Comparison of ENCODE assay signal across 15 cellular contexts in the genomic region with DNA sequence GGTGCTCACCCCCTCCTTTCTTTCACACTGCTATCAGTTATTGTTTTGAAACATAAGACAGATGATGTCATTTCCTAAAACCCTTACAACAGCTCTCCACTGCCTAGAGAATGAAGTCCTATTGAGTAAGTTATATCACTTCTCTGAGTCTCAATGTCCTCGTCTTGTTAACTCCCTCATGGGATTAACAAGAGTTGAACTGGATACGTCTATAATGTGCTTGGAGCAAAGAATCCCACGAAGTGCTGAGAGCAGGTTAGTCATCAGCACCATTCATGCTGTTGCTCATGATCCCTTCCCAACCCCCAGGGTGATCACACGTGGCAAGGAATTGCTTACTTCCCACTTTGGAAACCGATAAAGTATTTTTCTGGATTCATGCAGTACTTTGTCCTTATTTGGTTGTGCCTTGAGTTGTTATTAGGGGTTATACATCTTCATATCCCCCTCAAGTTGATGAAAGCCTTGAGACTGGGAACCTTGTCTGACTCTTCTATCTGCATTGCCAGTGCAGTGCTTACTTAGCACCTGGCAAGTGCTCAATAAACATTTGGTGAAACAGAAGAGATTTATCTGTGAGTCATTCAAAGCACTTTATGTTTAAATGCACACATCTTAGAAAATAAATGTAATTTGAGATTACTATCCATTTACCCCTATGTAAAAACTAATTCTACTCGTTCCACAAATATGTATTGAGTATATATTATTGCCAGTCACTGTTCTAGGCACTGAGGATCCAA.
A peak's percentile ranks its signal among the peaks of the same experiment; 100 is the strongest.
DNase-seq lines count a peak whose midpoint lies in the region; ATAC-seq, FAIRE-seq and TF ChIP-seq lines count a peak whose summit lies in the region.
"Had no signal": no experiment of that assay in that cellular context is flagged by ENCODE, and none has a peak within 500 bp of the region (broad histone marks: within the 10 kb centered on the region; RNA-seq: fewer than 3 reads in every experiment).

No MANE protein-coding gene starts in this region.

- no peaks in the 10 kb centered on the region for H3K27me3 ChIP-seq in MG63
- no peaks in the 10 kb centered on the region for H3K27me3 ChIP-seq in astrocyte (ENCODE audit: insufficient read depth, low read length)
- no peaks in the 10 kb centered on the region for H3K27me3 ChIP-seq in mesenchymal stem cell (ENCODE audit: control insufficient read depth in 1 of 2, insufficient read depth in 1 of 2, low read length in 2 of 2)
- no peaks in the 10 kb centered on the region for H3K27me3 ChIP-seq in neuronal stem cell (ENCODE audit: control insufficient read depth in 3 of 3, insufficient read depth in 3 of 3, low read depth in 1 of 3, low read length in 3 of 3)
- H3K27me3 ChIP-seq: SJSA1 had no signal

- peak overlapping the region; percentile 14 for H3K27ac Mint-ChIP-seq in astrocyte (ENCODE audit: unreplicated experiment)
- no peak overlapping the region for H3K27ac Mint-ChIP-seq in CD14-positive monocyte
- H3K27ac Mint-ChIP-seq: activated naive CD4-positive, alpha-beta T cell treated with anti-CD3 and anti-CD28 coated beads, Interleukin-2, amount 10 ng/mL, durations not matched to agents 7 days and 5 days; naive thymus-derived CD8-positive, alpha-beta T cell; stimulated activated memory B cell treated with anti-CD40 and anti-IgM and Interleukin-4, amounts not matched to agents 10 μg/mL and 1 μg/mL and 100 μg/mL, for 72 hours had no signal

- H2AK5ac ChIP-seq in mesenchymal stem cell (ENCODE audit: low read length, severe bottlenecking) (no peak overlapping the region), neuronal stem cell (ENCODE audit: low read depth, low read length) (no peak overlapping the region)

- H3K36me3 ChIP-seq in MG63 (no peaks in the 10 kb centered on the region), astrocyte (ENCODE audit: insufficient read depth, low read length) (no peaks in the 10 kb centered on the region), mesenchymal stem cell (ENCODE audit: control insufficient read depth in 1 of 2, insufficient read depth in 2 of 2, low read depth in 1 of 2, low read length in 2 of 2) (no peaks in the 10 kb centered on the region), neuronal stem cell (replicated peaks in 1 of 2; ENCODE audit: control insufficient read depth in 2 of 2, insufficient read depth in 2 of 2, low read length in 2 of 2) (no peaks in the 10 kb centered on the region)
- H3K36me3 ChIP-seq: SJSA1 had no signal

- H3K79me1 ChIP-seq in mesenchymal stem cell (replicated peaks; ENCODE audit: low read length, poor library complexity, severe bottlenecking) (no peaks in the 10 kb centered on the region), neuronal stem cell (ENCODE audit: low read depth, low read length) (no peaks in the 10 kb centered on the region)

- H3K18ac ChIP-seq in mesenchymal stem cell (ENCODE audit: low read depth in 1 of 2, low read length in 2 of 2) (no peak overlapping the region), neuronal stem cell (ENCODE audit: low read length) (no peak overlapping the region)

- H3K27me3 Mint-ChIP-seq in astrocyte (ENCODE audit: low read depth, unreplicated experiment) (no peaks in the 10 kb centered on the region), CD14-positive monocyte (ENCODE audit: low read depth in 3 of 3) (no peaks in the 10 kb centered on the region)
- H3K27me3 Mint-ChIP-seq: activated naive CD4-positive, alpha-beta T cell treated with anti-CD3 and anti-CD28 coated beads, Interleukin-2, amount 10 ng/mL, durations not matched to agents 7 days and 5 days; naive thymus-derived CD8-positive, alpha-beta T cell; stimulated activated memory B cell treated with anti-CD40 and anti-IgM and Interleukin-4, amounts not matched to agents 10 μg/mL and 1 μg/mL and 100 μg/mL, for 72 hours had no signal

- H3K36me3 Mint-ChIP-seq in astrocyte (ENCODE audit: low read depth, unreplicated experiment) (no peaks in the 10 kb centered on the region), CD14-positive monocyte (no peaks in the 10 kb centered on the region)
- H3K36me3 Mint-ChIP-seq: activated naive CD4-positive, alpha-beta T cell treated with anti-CD3 and anti-CD28 coated beads, Interleukin-2, amount 10 ng/mL, durations not matched to agents 7 days and 5 days; naive thymus-derived CD8-positive, alpha-beta T cell; stimulated activated memory B cell treated with anti-CD40 and anti-IgM and Interleukin-4, amounts not matched to agents 10 μg/mL and 1 μg/mL and 100 μg/mL, for 72 hours had no signal

- H2BK12ac ChIP-seq in mesenchymal stem cell (ENCODE audit: low read length in 2 of 2) (no peak overlapping the region), neuronal stem cell (ENCODE audit: low read length) (no peak overlapping the region)

- peak overlapping the region; percentile 29 for H2AFZ ChIP-seq in astrocyte (ENCODE audit: low read depth, low read length)
- H2AFZ ChIP-seq in mesenchymal stem cell (ENCODE audit: low read depth, low read length): no peak overlapping the region
- no peak overlapping the region for H2AFZ ChIP-seq in neuronal stem cell (ENCODE audit: low read length)

- DNase-seq in EL (peak; percentile 89), MG63 (peak; percentile 81), astrocyte (ENCODE audit: low read depth) (peak; percentile 96), mesenchymal stem cell (peak; percentile 87), neuronal stem cell (ENCODE audit: low spot score) (no peak), frontal cortex (ENCODE audit: low spot score in 2 of 2) (no peak), CD14-positive monocyte (ENCODE audit: low spot score) (no peak)
- DNase-seq: activated CD4-positive, alpha-beta T cell treated with anti-CD3 and anti-CD28 coated beads, Interleukin-2, amount 50 U/mL, for 4 hours; activated naive CD4-positive, alpha-beta T cell treated with anti-CD3 and anti-CD28 coated beads, Interleukin-2, amount 10 ng/mL, durations not matched to agents 7 days and 5 days; effector CD8-positive, alpha-beta T cell; naive thymus-derived CD8-positive, alpha-beta T cell; NCI-H146 had no signal

- H2BK15ac ChIP-seq in mesenchymal stem cell (ENCODE audit: low read depth, poor library complexity, severe bottlenecking) (no peak overlapping the region), neuronal stem cell (ENCODE audit: low read length) (no peak overlapping the region)

- TF ChIP-seq CTCF in astrocyte (IDR thresholded peaks at IDR 0.05; ENCODE audit: insufficient read depth, low read depth, low read length) (no peak), CD14-positive monocyte (IDR thresholded peaks at IDR 0.05) (no peak)

- H3K4me3 Mint-ChIP-seq in astrocyte (ENCODE audit: unreplicated experiment) (no peak overlapping the region), CD14-positive monocyte (no peak overlapping the region)
- H3K4me3 Mint-ChIP-seq: activated naive CD4-positive, alpha-beta T cell treated with anti-CD3 and anti-CD28 coated beads, Interleukin-2, amount 10 ng/mL, durations not matched to agents 7 days and 5 days; naive thymus-derived CD8-positive, alpha-beta T cell; stimulated activated memory B cell treated with anti-CD40 and anti-IgM and Interleukin-4, amounts not matched to agents 10 μg/mL and 1 μg/mL and 100 μg/mL, for 72 hours had no signal

- WGBS in mesenchymal stem cell: 42% methylated on average over 5 of the region's 6 CpGs
- WGBS in neuronal stem cell (ENCODE audit: extremely low coverage in 2 of 2, insufficient read length in 2 of 2, insufficient replicate concordance in 1 of 2), 2 donors: no CpG with 5 or more reads among the region's 6 CpGs

- H3K4me1 ChIP-seq in astrocyte (ENCODE audit: insufficient read depth, low read length) (peaks cover 8% of the 10 kb centered on the region), mesenchymal stem cell (ENCODE audit: control insufficient read depth, insufficient read depth, low read depth, low read length) (peaks cover 2% of the 10 kb centered on the region), neuronal stem cell (ENCODE audit: control insufficient read depth in 2 of 2, insufficient read depth in 1 of 2, low read depth in 1 of 2, low read length in 2 of 2) (peaks cover 5 to 16% of the 10 kb centered on the region in 2 donors)
- H3K4me1 ChIP-seq: SJSA1 had no signal

- H4K91ac ChIP-seq in mesenchymal stem cell (ENCODE audit: low read length) (no peak overlapping the region), neuronal stem cell (ENCODE audit: low read depth, low read length, poor library complexity) (no peak overlapping the region)

- H3K4me1 Mint-ChIP-seq in astrocyte (ENCODE audit: low read depth, unreplicated experiment) (peaks cover 11% of the 10 kb centered on the region), CD14-positive monocyte (no peaks in the 10 kb centered on the region)
- H3K4me1 Mint-ChIP-seq: activated naive CD4-positive, alpha-beta T cell treated with anti-CD3 and anti-CD28 coated beads, Interleukin-2, amount 10 ng/mL, durations not matched to agents 7 days and 5 days; naive thymus-derived CD8-positive, alpha-beta T cell; stimulated activated memory B cell treated with anti-CD40 and anti-IgM and Interleukin-4, amounts not matched to agents 10 μg/mL and 1 μg/mL and 100 μg/mL, for 72 hours had no signal

- H3K4ac ChIP-seq in mesenchymal stem cell (ENCODE audit: low read depth in 1 of 2, low read length in 2 of 2): no peak overlapping the region
- H3K4ac ChIP-seq in neuronal stem cell (ENCODE audit: low read length): no peak overlapping the region

- H3K4me3 ChIP-seq in MG63 (no peak overlapping the region), astrocyte (ENCODE audit: insufficient read depth, low read depth, low read length) (no peak overlapping the region), mesenchymal stem cell (ENCODE audit: insufficient read depth in 1 of 2, low read depth in 1 of 2, low read length in 2 of 2) (no peak overlapping the region), neuronal stem cell (ENCODE audit: low read length in 2 of 2) (no peak overlapping the region)
- H3K4me3 ChIP-seq: SJSA1 had no signal

- H4K8ac ChIP-seq in mesenchymal stem cell (ENCODE audit: low read length) (no peak overlapping the region), neuronal stem cell (ENCODE audit: low read depth, low read length) (no peak overlapping the region)

- H3K9ac ChIP-seq in astrocyte (ENCODE audit: low read length) (peak overlapping the region; percentile 17), mesenchymal stem cell (ENCODE audit: low read length) (peak overlapping the region; percentile 49), neuronal stem cell (ENCODE audit: low read depth, low read length, poor library complexity) (no peak overlapping the region)

- peaks cover 9% of the 10 kb centered on the region for H3K9me3 ChIP-seq in MG63
- H3K9me3 ChIP-seq in astrocyte (ENCODE audit: insufficient read depth, low read depth, low read length): no peaks in the 10 kb centered on the region
- no peaks in the 10 kb centered on the region for H3K9me3 ChIP-seq in mesenchymal stem cell (ENCODE audit: control insufficient read depth, low read length)
- H3K9me3 ChIP-seq in neuronal stem cell (replicated peaks in 1 of 2; ENCODE audit: control insufficient read depth in 2 of 2, insufficient read depth in 1 of 2, low read depth in 1 of 2, low read length in 2 of 2): no peaks in the 10 kb centered on the region
- H3K9me3 ChIP-seq: SJSA1 had no signal

- peaks cover 7% of the 10 kb centered on the region for H3K9me3 Mint-ChIP-seq in astrocyte (ENCODE audit: unreplicated experiment)
- peaks cover 0 to 8% (median 4%) of the 10 kb centered on the region in 7 donors for H3K9me3 Mint-ChIP-seq in CD14-positive monocyte
- H3K9me3 Mint-ChIP-seq: activated naive CD4-positive, alpha-beta T cell treated with anti-CD3 and anti-CD28 coated beads, Interleukin-2, amount 10 ng/mL, durations not matched to agents 7 days and 5 days; stimulated activated memory B cell treated with anti-CD40 and anti-IgM and Interleukin-4, amounts not matched to agents 10 μg/mL and 1 μg/mL and 100 μg/mL, for 72 hours had no signal

- no peaks in the 10 kb centered on the region for H3K79me2 ChIP-seq in astrocyte (ENCODE audit: insufficient read depth, low read length)

- H2BK5ac ChIP-seq in mesenchymal stem cell (ENCODE audit: low read depth, low read length, poor library complexity, severe bottlenecking) (no peak overlapping the region), neuronal stem cell (ENCODE audit: low read length) (no peak overlapping the region)

- H3K23ac ChIP-seq in mesenchymal stem cell (ENCODE audit: low read length in 2 of 2) (no peak overlapping the region), neuronal stem cell (ENCODE audit: low read depth, low read length, poor library complexity) (no peak overlapping the region)

- H3K4me2 ChIP-seq in astrocyte (ENCODE audit: low read length): peak overlapping the region; percentile 57
- no peak overlapping the region for H3K4me2 ChIP-seq in mesenchymal stem cell (ENCODE audit: low read length, poor library complexity, severe bottlenecking)
- no peak overlapping the region for H3K4me2 ChIP-seq in neuronal stem cell (ENCODE audit: insufficient read depth, low read length, poor library complexity, severe bottlenecking)

- peak; percentile 5 for FAIRE-seq in astrocyte (lab: Jason Lieb, UNC)
- FAIRE-seq in frontal cortex (lab: Jason Lieb, UNC): no peak

- peak overlapping the region; percentile 62 for H3K27ac ChIP-seq in astrocyte (ENCODE audit: low read depth, low read length)
- H3K27ac ChIP-seq in mesenchymal stem cell (ENCODE audit: low read length, poor library complexity, severe bottlenecking): no peak overlapping the region
- H3K27ac ChIP-seq in neuronal stem cell (replicated peaks; ENCODE audit: low read length): no peak overlapping the region
- H3K27ac ChIP-seq: SJSA1 had no signal

- H2BK120ac ChIP-seq in mesenchymal stem cell (ENCODE audit: low read depth, low read length) (no peak overlapping the region), neuronal stem cell (ENCODE audit: low read depth, low read length) (no peak overlapping the region)

- ATAC-seq in activated CD4-positive, CD25-positive, alpha-beta regulatory T cell treated with anti-CD3 and anti-CD28 coated beads, Interleukin-2, amount 50 U/mL, for 24 hours: no peak
- ATAC-seq: naive thymus-derived CD8-positive, alpha-beta T cell; stimulated activated memory B cell treated with anti-CD40 and anti-IgM and Interleukin-4, amounts not matched to agents 10 μg/mL and 1 μg/mL and 100 μg/mL, for 72 hours had no signal

- H3K14ac ChIP-seq in mesenchymal stem cell (ENCODE audit: low read length in 2 of 2) (no peak overlapping the region), neuronal stem cell (ENCODE audit: low read length) (no peak overlapping the region)

- intact Hi-C loops in CD14-positive monocyte (cut with micrococcal nuclease): no loop called here

- no peaks in the 10 kb centered on the region for H4K20me1 ChIP-seq in astrocyte (ENCODE audit: insufficient read depth, low read length)

Comparison
In these comparisons a context has a peak if more than half of its experiments do, and no peak if none do; other contexts are left out.
1. DNase-seq: peak in EL (single experiment), MG63 (single experiment), astrocyte (single experiment) and mesenchymal stem cell (single experiment); none in neuronal stem cell (single experiment), frontal cortex (0 of 2) and CD14-positive monocyte (single experiment).